ENCODE assay signal across 9 cellular contexts in genomic region chr3:119352863-119353527, GRCh38. TPM values are rescaled to one million over a fixed set of nuclear protein-coding genes. Genes with fewer than 3 reads are reported as not detected.
DNase-seq lines count a peak whose midpoint lies in the region; ATAC-seq and TF ChIP-seq lines count a peak whose summit lies in the region.
"Had no signal": no experiment of that assay in that cellular context is flagged by ENCODE, and none has a peak within 500 bp of the region (broad histone marks: within the 10 kb centered on the region; RNA-seq: fewer than 3 reads in every experiment).

No MANE protein-coding gene starts in this region.

- no peaks in the 10 kb centered on the region for H3K4me1 ChIP-seq in DND-41 (ENCODE audit: insufficient read depth, low read length)

- no peak overlapping the region for H3K27ac ChIP-seq in DND-41 (ENCODE audit: low read length)
- H3K27ac ChIP-seq: SJCRH30 had no signal

- intact Hi-C loops in activated T-helper 2 cell treated with anti-CD3 and anti-CD28 coated beads, Interferon-gamma antibody, Interleukin-2, Interleukin-4, amounts not matched to agents 10 μg/mL and 5 μg/mL and 100 μg/mL, durations not matched to agents 14 hours and 24 hours and 36 hours (cut with micrococcal nuclease): loop anchor here (1.0 to 10.0 kb wide), 3 partner anchors 58 to 208 kb away; partner anchors contain the start of genes ARHGAP31 and TEX55

- H3K4me3 ChIP-seq in DND-41 (ENCODE audit: low read depth in 1 of 2, low read length in 2 of 2) (no peak overlapping the region), fibroblast of mammary gland (ENCODE audit: control insufficient read depth, low read depth, low read length) (no peak overlapping the region), retinal pigment epithelial cell (ENCODE audit: low read length) (no peak overlapping the region)
- H3K4me3 ChIP-seq: SJCRH30 had no signal

- H3K36me3 Mint-ChIP-seq in activated T-helper 2 cell treated with anti-CD3 and anti-CD28 coated beads, Interferon-gamma antibody, Interleukin-2, Interleukin-4, amounts not matched to agents 10 μg/mL and 5 μg/mL and 100 μg/mL, durations not matched to agents 14 hours and 24 hours and 36 hours (ENCODE audit: low read depth): no peaks in the 10 kb centered on the region

- H3K27ac Mint-ChIP-seq in activated T-helper 2 cell treated with anti-CD3 and anti-CD28 coated beads, Interferon-gamma antibody, Interleukin-2, Interleukin-4, amounts not matched to agents 10 μg/mL and 5 μg/mL and 100 μg/mL, durations not matched to agents 14 hours and 24 hours and 36 hours: no peak overlapping the region

- no peaks in the 10 kb centered on the region for H3K36me3 ChIP-seq in DND-41 (ENCODE audit: insufficient read depth, low read length)
- H3K36me3 ChIP-seq: SJCRH30 had no signal

- H3K9ac ChIP-seq in DND-41 (ENCODE audit: low read depth, low read length): no peak overlapping the region

- H3K4me3 Mint-ChIP-seq in activated T-helper 2 cell treated with anti-CD3 and anti-CD28 coated beads, Interferon-gamma antibody, Interleukin-2, Interleukin-4, amounts not matched to agents 10 μg/mL and 5 μg/mL and 100 μg/mL, durations not matched to agents 14 hours and 24 hours and 36 hours (ENCODE audit: low read depth): no peak overlapping the region

- DNase-seq in DND-41 (no peak), RPMI8226 (peak; percentile 8), fibroblast of mammary gland (ENCODE audit: low read depth) (peak; percentile 69), retinal pigment epithelial cell (ENCODE audit: low read depth) (peak; percentile 24), hepatic stellate cell (ENCODE audit: low spot score) (no peak)
- DNase-seq in activated T-helper 2 cell treated with anti-CD3 and anti-CD28 coated beads, Interferon-gamma antibody, Interleukin-2, Interleukin-4, amounts not matched to agents 10 μg/mL and 5 μg/mL and 100 μg/mL, durations not matched to agents 14 hours and 24 hours and 36 hours (ENCODE audit: low spot score): no peak

- peak; percentile 66 for ATAC-seq in DND-41 (ENCODE audit: insufficient read depth, low read depth)
- ATAC-seq in HG02610 (IDR thresholded peaks at IDR 0.05; ENCODE audit: unreplicated experiment): peak; percentile 23
- ATAC-seq in GM19395 (IDR thresholded peaks at IDR 0.05; ENCODE audit: unreplicated experiment): no peak

- H3K79me2 ChIP-seq in DND-41 (ENCODE audit: insufficient read depth, low read length): no peaks in the 10 kb centered on the region

- H2AFZ ChIP-seq in DND-41 (ENCODE audit: low read depth, low read length): no peak overlapping the region; the same call in 1 of the 2 replicates

- no peaks in the 10 kb centered on the region for H4K20me1 ChIP-seq in DND-41 (ENCODE audit: insufficient read depth, low read length)

- peaks cover 19% of the 10 kb centered on the region for H3K4me1 Mint-ChIP-seq in activated T-helper 2 cell treated with anti-CD3 and anti-CD28 coated beads, Interferon-gamma antibody, Interleukin-2, Interleukin-4, amounts not matched to agents 10 μg/mL and 5 μg/mL and 100 μg/mL, durations not matched to agents 14 hours and 24 hours and 36 hours (ENCODE audit: low read depth)

- TF ChIP-seq CTCF in DND-41 (IDR thresholded peaks at IDR 0.05; ENCODE audit: borderline replicate concordance, extremely low read depth, low read length, poor library complexity, severe bottlenecking): peak; percentile 44
- TF ChIP-seq CTCF in fibroblast of mammary gland (conservative IDR thresholded peaks at IDR 0.05; ENCODE audit: control insufficient read depth, insufficient read depth, low read depth, low read length): peak; percentile 47
- TF ChIP-seq CTCF in retinal pigment epithelial cell (conservative IDR thresholded peaks at IDR 0.05; ENCODE audit: low read depth, low read length): peak; percentile 32

- H3K9me3 ChIP-seq in DND-41 (ENCODE audit: insufficient read depth, low read length, severe bottlenecking): no peaks in the 10 kb centered on the region
- H3K9me3 ChIP-seq: SJCRH30 had no signal

- H3K4me2 ChIP-seq in DND-41 (ENCODE audit: insufficient read depth, low read length): no peak overlapping the region

- H3K27me3 ChIP-seq in DND-41 (ENCODE audit: insufficient read depth, low read length, poor library complexity): peaks cover 2% of the 10 kb centered on the region
- H3K27me3 ChIP-seq: SJCRH30 had no signal

- H3K27me3 Mint-ChIP-seq in activated T-helper 2 cell treated with anti-CD3 and anti-CD28 coated beads, Interferon-gamma antibody, Interleukin-2, Interleukin-4, amounts not matched to agents 10 μg/mL and 5 μg/mL and 100 μg/mL, durations not matched to agents 14 hours and 24 hours and 36 hours (ENCODE audit: low read depth): peaks cover 6% of the 10 kb centered on the region

- no peaks in the 10 kb centered on the region for H3K9me3 Mint-ChIP-seq in activated T-helper 2 cell treated with anti-CD3 and anti-CD28 coated beads, Interferon-gamma antibody, Interleukin-2, Interleukin-4, amounts not matched to agents 10 μg/mL and 5 μg/mL and 100 μg/mL, durations not matched to agents 14 hours and 24 hours and 36 hours

RNA-seq across cellular contexts. Expression of gene ARHGAP31, which starts 58.8 kb away (rescaled TPM):
- total RNA-seq in activated T-helper 2 cell treated with anti-CD3 and anti-CD28 coated beads, Interferon-gamma antibody, Interleukin-2, Interleukin-4, amounts not matched to agents 10 μg/mL and 5 μg/mL and 100 μg/mL, durations not matched to agents 14 hours and 24 hours and 36 hours: 13.2 and 14.0 TPM in 2 replicates

Comparison
In these comparisons a context has a peak if more than half of its experiments do, and no peak if none do; other contexts are left out.
1. DNase-seq: peak in RPMI8226 (single experiment), fibroblast of mammary gland (single experiment) and retinal pigment epithelial cell (single experiment); none in DND-41 (single experiment), activated T-helper 2 cell treated with anti-CD3 and anti-CD28 coated beads, Interferon-gamma antibody, Interleukin-2, Interleukin-4, amounts not matched to agents 10 μg/mL and 5 μg/mL and 100 μg/mL, durations not matched to agents 14 hours and 24 hours and 36 hours (single experiment) and hepatic stellate cell (single experiment).
2. Peak in every context shown above with its lines, with median percentiles within 50 percentile points of each other: CTCF ChIP-seq.